8 cellular contexts compared by ENCODE assay signal in genomic region chr3:141402476-141403171, GRCh38.
DNase-seq lines count a peak whose midpoint lies in the region; ATAC-seq and TF ChIP-seq lines count a peak whose summit lies in the region.

No MANE protein-coding gene starts in this region.

- H3K36me3 ChIP-seq in BLaER1 = no peaks in the 10 kb centered on the region
- H3K36me3 ChIP-seq in rectal smooth muscle tissue (ENCODE audit: control insufficient read depth, insufficient read depth, low read length) = peaks cover 11% of the 10 kb centered on the region

- peaks cover 15% of the 10 kb centered on the region for H3K9me3 ChIP-seq in BLaER1

- peak; percentile 6 for TF ChIP-seq CTCF in astrocyte of the cerebellum (IDR thresholded peaks at IDR 0.05; ENCODE audit: low read depth, low read length, missing control alignments)

- in situ Hi-C loops in astrocyte of the cerebellum (cut with HindIII; ENCODE audit: low sequenced_read_pairs) = no loop called here

- no peak overlapping the region for H3K27ac ChIP-seq in BLaER1
- H3K27ac ChIP-seq in rectal smooth muscle tissue (ENCODE audit: low read depth, low read length) = peak overlapping the region; percentile 80

- ATAC-seq in GM19025 (IDR thresholded peaks at IDR 0.05; ENCODE audit: low read depth, unreplicated experiment) = peak; percentile 46
- ATAC-seq in HG03175 (IDR thresholded peaks at IDR 0.05; ENCODE audit: unreplicated experiment) = peak; percentile 55
- peak; percentile 73 for ATAC-seq in SK-N-SH treated with all-trans-retinoic acid at 6 μM for 48 hours

- peak overlapping the region; percentile 84 for H3K4me2 ChIP-seq in BLaER1

- peak overlapping the region; percentile 67 for H3K4me3 ChIP-seq in BLaER1
- H3K4me3 ChIP-seq in astrocyte of the cerebellum (ENCODE audit: low read depth, low read length) = peak overlapping the region; percentile 56
- H3K4me3 ChIP-seq in rectal smooth muscle tissue (ENCODE audit: low read length) = peak overlapping the region; percentile 96

- H3K9ac ChIP-seq in BLaER1 (peak overlapping the region; percentile 34; the same call in 1 of the 2 replicates), rectal smooth muscle tissue (ENCODE audit: low read length) (peak overlapping the region; percentile 96)

- no peak for DNase-seq in astrocyte of the cerebellum (ENCODE audit: low read depth)
- peak; percentile 30 to 58 for DNase-seq in hippocampal formation (lab: John Stamatoyannopoulos, UW)
- no peak for DNase-seq in UCSD-AML1 (lab: John Stamatoyannopoulos, UW; ENCODE audit: unreplicated experiment)

- H3K27me3 ChIP-seq in BLaER1 (peaks cover 60% of the 10 kb centered on the region), rectal smooth muscle tissue (ENCODE audit: control insufficient read depth, insufficient read depth, low read length) (no peaks in the 10 kb centered on the region)

- H4K20me1 ChIP-seq in BLaER1 = peaks cover 5% of the 10 kb centered on the region; the same call in 1 of the 2 replicates

- H3K4me1 ChIP-seq in BLaER1 (peaks cover 7% of the 10 kb centered on the region), rectal smooth muscle tissue (ENCODE audit: control insufficient read depth, insufficient read depth, low read length) (peaks cover 47% of the 10 kb centered on the region)

TF ChIP-seq in SK-N-SH treated with all-trans-retinoic acid at 6 μM for 48 hours, 23 proteins besides CTCF, POLR2A, EP300 and RAD21:
- no peak for TF ChIP-seq ZNF565 (CRISPR knock-in tag; conservative IDR thresholded peaks at IDR 0.05; ENCODE audit: low read depth)

Comparison
In these comparisons a context has a peak if more than half of its experiments do, and no peak if none do; other contexts are left out.
1. DNase-seq: peak in hippocampal formation (2 of 2); none in astrocyte of the cerebellum (single experiment) and UCSD-AML1 (single experiment).
2. Peak in every context shown above with its lines, with median percentiles within 50 percentile points of each other: H3K4me3 ChIP-seq and ATAC-seq.